29 cellular contexts compared by ENCODE assay signal in genomic region chr13:110949628-110950027, GRCh38.
"Had no signal": no experiment of that assay in that cellular context is flagged by ENCODE, and none has a peak within 500 bp of the region (broad histone marks: within the 10 kb centered on the region; RNA-seq: fewer than 3 reads in every experiment).

No MANE protein-coding gene starts in this region.

- H3K9me3 ChIP-seq: Peyer's patch, SJSA1, SK-N-SH had no signal

- H3K4me3 Mint-ChIP-seq: activated CD4-positive, alpha-beta T cell treated with anti-CD3 and anti-CD28 coated beads, Interleukin-2, amount 10 ng/mL, durations not matched to agents 24 days and 14 days; activated CD8-positive, alpha-beta T cell treated with anti-CD3 and anti-CD28 coated beads for 36 hours; activated naive CD4-positive, alpha-beta T cell treated with anti-CD3 and anti-CD28 coated beads, Interleukin-2, amount 50 U/mL, for 24 hours; activated naive CD8-positive, alpha-beta T cell treated with anti-CD3 and anti-CD28 coated beads, Interleukin-2, amount 10 ng/mL, durations not matched to agents 7 days and 5 days; activated T-cell treated with anti-CD3 and anti-CD28 coated beads, Interleukin-2, amount 50 U/mL, for 24 hours; brain; T-helper 1 cell treated with Interleukin-12 subunit alpha and Interleukin-12 subunit beta and Interleukin-4 antibody, amounts not matched to agents 30 μg/mL and 1 μg/mL, for 36 hours; T-helper 2 cell treated with Interferon-gamma antibody and Interleukin-4, amounts not matched to agents 5 μg/mL and 100 μg/mL, for 36 hours had no signal

- H3K9ac ChIP-seq: SK-N-SH had no signal

- H3K4me2 ChIP-seq: SK-N-SH had no signal

- H3K9me2 ChIP-seq: SK-N-SH had no signal

- ATAC-seq: activated CD8-positive, alpha-beta T cell treated with anti-CD3 and anti-CD28 coated beads for 36 hours; PC-3 had no signal

- H3K36me3 Mint-ChIP-seq: activated naive CD4-positive, alpha-beta T cell treated with anti-CD3 and anti-CD28 coated beads, Interleukin-2, amount 50 U/mL, for 24 hours; activated naive CD8-positive, alpha-beta T cell treated with anti-CD3 and anti-CD28 coated beads, Interleukin-2, amount 10 ng/mL, durations not matched to agents 7 days and 5 days; brain had no signal

- H3K4me1 Mint-ChIP-seq: activated naive CD4-positive, alpha-beta T cell treated with anti-CD3 and anti-CD28 coated beads, Interleukin-2, amount 50 U/mL, for 24 hours had no signal

- H3K9me3 Mint-ChIP-seq: activated CD8-positive, alpha-beta T cell treated with anti-CD3 and anti-CD28 coated beads for 36 hours; activated naive CD4-positive, alpha-beta T cell treated with anti-CD3 and anti-CD28 coated beads, Interleukin-2, amount 50 U/mL, for 24 hours; activated naive CD8-positive, alpha-beta T cell treated with anti-CD3 and anti-CD28 coated beads, Interleukin-2, amount 10 ng/mL, durations not matched to agents 7 days and 5 days; activated T-cell treated with anti-CD3 and anti-CD28 coated beads, Interleukin-2, amount 50 U/mL, for 24 hours; activated T-helper 2 cell treated with anti-CD3 and anti-CD28 coated beads, Interferon-gamma antibody, Interleukin-2, Interleukin-4, amounts not matched to agents 10 μg/mL and 5 μg/mL and 100 μg/mL, durations not matched to agents 14 hours and 24 hours and 36 hours; brain; T-helper 1 cell treated with Interleukin-12 subunit alpha and Interleukin-12 subunit beta and Interleukin-4 antibody, amounts not matched to agents 30 μg/mL and 1 μg/mL, for 36 hours; T-helper 2 cell treated with Interferon-gamma antibody and Interleukin-4, amounts not matched to agents 5 μg/mL and 100 μg/mL, for 36 hours had no signal

- DNase-seq: activated CD4-positive, alpha-beta T cell treated with anti-CD3 and anti-CD28 coated beads, Interleukin-2, amount 10 ng/mL, durations not matched to agents 24 days and 14 days; activated CD4-positive, alpha-beta T cell treated with anti-CD3 and anti-CD28 coated beads, Interleukin-2, amount 50 U/mL, for 4 hours; activated CD8-positive, alpha-beta T cell treated with anti-CD3 and anti-CD28 coated beads for 36 hours; activated gamma-delta T cell; activated naive CD4-positive, alpha-beta T cell treated with Interleukin-2 at 50 U/mL for 16 hours; activated naive CD8-positive, alpha-beta T cell treated with anti-CD3 and anti-CD28 coated beads, Interleukin-2, amount 10 ng/mL, durations not matched to agents 7 days and 5 days; activated T-cell treated with anti-CD3 and anti-CD28 coated beads, Interleukin-2, amount 50 U/mL, for 24 hours; amygdala; central memory CD4-positive, alpha-beta T cell; Karpas-422; NCI-H1048; NCI-H1105 treated with DMSO at 0.1 percent for 48 hours; NCI-H1436; NCI-H1694; NCI-H1930; NCI-H2081 treated with DMSO at 0.1 percent for 48 hours; NCI-H345; NCI-H524 treated with DMSO at 0.1 percent for 48 hours; PC-3; Peyer's patch; RPMI8226; SHP77 treated with DMSO at 0.1 percent for 48 hours; SK-N-SH had no signal

- H3K27me3 Mint-ChIP-seq: activated CD4-positive, alpha-beta T cell treated with anti-CD3 and anti-CD28 coated beads, Interleukin-2, amount 10 ng/mL, durations not matched to agents 24 days and 14 days; activated naive CD4-positive, alpha-beta T cell treated with anti-CD3 and anti-CD28 coated beads, Interleukin-2, amount 50 U/mL, for 24 hours; activated naive CD8-positive, alpha-beta T cell treated with anti-CD3 and anti-CD28 coated beads, Interleukin-2, amount 10 ng/mL, durations not matched to agents 7 days and 5 days; brain had no signal

- H3K4me1 ChIP-seq: Peyer's patch had no signal

- H3K4me3 ChIP-seq: Peyer's patch, SJSA1 had no signal

- H3K27ac ChIP-seq: Peyer's patch, SJSA1 had no signal

- H3K27me3 ChIP-seq: Peyer's patch, SJSA1 had no signal

- H3K36me3 ChIP-seq: Peyer's patch, SJSA1 had no signal

- H3K27ac Mint-ChIP-seq: activated CD8-positive, alpha-beta T cell treated with anti-CD3 and anti-CD28 coated beads for 36 hours; activated naive CD4-positive, alpha-beta T cell treated with anti-CD3 and anti-CD28 coated beads, Interleukin-2, amount 50 U/mL, for 24 hours; activated naive CD8-positive, alpha-beta T cell treated with anti-CD3 and anti-CD28 coated beads, Interleukin-2, amount 10 ng/mL, durations not matched to agents 7 days and 5 days; activated T-cell treated with anti-CD3 and anti-CD28 coated beads, Interleukin-2, amount 50 U/mL, for 24 hours; activated T-helper 2 cell treated with anti-CD3 and anti-CD28 coated beads, Interferon-gamma antibody, Interleukin-2, Interleukin-4, amounts not matched to agents 10 μg/mL and 5 μg/mL and 100 μg/mL, durations not matched to agents 14 hours and 24 hours and 36 hours; brain; T-helper 1 cell treated with Interleukin-12 subunit alpha and Interleukin-12 subunit beta and Interleukin-4 antibody, amounts not matched to agents 30 μg/mL and 1 μg/mL, for 36 hours; T-helper 2 cell treated with Interferon-gamma antibody and Interleukin-4, amounts not matched to agents 5 μg/mL and 100 μg/mL, for 36 hours had no signal
